ENCODE assay signal across 6 cellular contexts in the genomic region with DNA sequence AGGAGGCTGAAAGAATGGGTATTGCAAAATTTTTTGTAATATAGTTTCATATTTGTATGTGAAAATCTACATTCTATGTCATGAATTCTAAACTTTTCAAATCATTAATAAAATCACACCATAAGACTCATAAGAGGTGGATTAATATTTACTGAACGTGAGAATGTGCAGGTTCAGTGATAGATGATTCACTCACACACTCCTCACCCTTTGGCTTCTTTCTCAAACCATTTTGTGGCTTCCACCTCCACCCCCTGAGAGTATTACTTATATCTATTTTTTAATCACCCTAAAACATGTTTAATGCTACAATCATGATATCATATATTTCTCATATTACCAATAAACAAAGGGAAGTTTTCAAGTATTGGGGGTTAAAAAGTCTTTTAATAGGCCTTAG.
"Had no signal": no experiment of that assay in that cellular context is flagged by ENCODE, and none has a peak within 500 bp of the region (broad histone marks: within the 10 kb centered on the region; RNA-seq: fewer than 3 reads in every experiment).

No MANE protein-coding gene starts in this region.

- DNase-seq: IMR-90, KBM-7, KG1 had no signal

- H3K4me3 ChIP-seq: K562 had no signal

- ATAC-seq: HepG2, K562 had no signal

- H3K27ac ChIP-seq: HL-60 had no signal
